8 cellular contexts compared by ENCODE assay signal in genomic region chr15:41660235-41661077, GRCh38. TPM values are rescaled to one million over a fixed set of nuclear protein-coding genes. Genes with fewer than 3 reads are reported as not detected.
DNase-seq lines count a peak whose midpoint lies in the region; ATAC-seq lines count a peak whose summit lies in the region.

Gene MGA, plus strand, starts transcription at chr15:41660405.

- peaks cover 34% of the 10 kb centered on the region for H3K27me3 Mint-ChIP-seq in CD4-positive, CD25-positive, alpha-beta regulatory T cell
- peaks cover 25% of the 10 kb centered on the region for H3K27me3 Mint-ChIP-seq in activated CD8-positive, alpha-beta memory T cell treated with anti-CD3 and anti-CD28 coated beads, Interleukin-2, amount 10 ng/mL, durations not matched to agents 7 days and 5 days

- H3K4me1 ChIP-seq in CD4-positive, CD25-positive, alpha-beta regulatory T cell (ENCODE audit: control insufficient read depth, insufficient read depth, low read length, poor library complexity, severe bottlenecking), result peaks cover 40% of the 10 kb centered on the region
- no peaks in the 10 kb centered on the region for H3K4me1 ChIP-seq in mesodermal cell (ENCODE audit: control insufficient read depth, insufficient read depth, low read length, poor library complexity, severe bottlenecking)

- peak; percentile 76 to 78 for ATAC-seq in CD4-positive, CD25-positive, alpha-beta regulatory T cell (ENCODE audit: low read depth in 2 of 2)
- peak; percentile 81 for ATAC-seq in GM19372 (IDR thresholded peaks at IDR 0.05; ENCODE audit: low read depth, unreplicated experiment)
- peak; percentile 63 for ATAC-seq in HG03521 (IDR thresholded peaks at IDR 0.05; ENCODE audit: unreplicated experiment)
- peak; percentile 89 for ATAC-seq in activated CD8-positive, alpha-beta memory T cell treated with anti-CD3 and anti-CD28 coated beads, Interleukin-2, amount 10 ng/mL, durations not matched to agents 7 days and 5 days

- peaks cover 0 to 2% (median 0%) of the 10 kb centered on the region in 7 donors for H3K9me3 Mint-ChIP-seq in CD4-positive, CD25-positive, alpha-beta regulatory T cell
- no peaks in the 10 kb centered on the region for H3K9me3 Mint-ChIP-seq in activated CD8-positive, alpha-beta memory T cell treated with anti-CD3 and anti-CD28 coated beads, Interleukin-2, amount 10 ng/mL, durations not matched to agents 7 days and 5 days (ENCODE audit: low read depth)

- H3K36me3 Mint-ChIP-seq in CD4-positive, CD25-positive, alpha-beta regulatory T cell, result no peaks in the 10 kb centered on the region
- peaks cover 6% of the 10 kb centered on the region for H3K36me3 Mint-ChIP-seq in activated CD8-positive, alpha-beta memory T cell treated with anti-CD3 and anti-CD28 coated beads, Interleukin-2, amount 10 ng/mL, durations not matched to agents 7 days and 5 days

- H3K4me1 Mint-ChIP-seq in CD4-positive, CD25-positive, alpha-beta regulatory T cell, result peaks cover 33 to 61% (median 45%) of the 10 kb centered on the region in 4 donors
- H3K4me1 Mint-ChIP-seq in activated CD8-positive, alpha-beta memory T cell treated with anti-CD3 and anti-CD28 coated beads, Interleukin-2, amount 10 ng/mL, durations not matched to agents 7 days and 5 days, result peaks cover 31% of the 10 kb centered on the region

- in situ Hi-C loops in endometrial microvascular endothelial cells (cut with HindIII; ENCODE audit: inconsistent ontology term, low pct_unique_long_range_greater_than_20kb, low sequenced_read_pairs), result no loop called here

- H3K36me3 ChIP-seq in CD4-positive, CD25-positive, alpha-beta regulatory T cell (ENCODE audit: control insufficient read depth, insufficient read depth, low read length), result no peaks in the 10 kb centered on the region
- no peaks in the 10 kb centered on the region for H3K36me3 ChIP-seq in mesodermal cell (ENCODE audit: control insufficient read depth, insufficient read depth, low read length)

- H3K27me3 ChIP-seq in CD4-positive, CD25-positive, alpha-beta regulatory T cell (ENCODE audit: control insufficient read depth, insufficient read depth, low read length), result peaks cover 11% of the 10 kb centered on the region

- H3K4me3 ChIP-seq in CD4-positive, CD25-positive, alpha-beta regulatory T cell (ENCODE audit: low read depth, low read length), result peak within 1 kb of the TSS; percentile 86
- H3K4me3 ChIP-seq in mesodermal cell (ENCODE audit: extremely low read depth, insufficient read depth, low read length, poor library complexity, severe bottlenecking), result peak within 1 kb of the TSS; percentile 67

- H3K27ac ChIP-seq in CD4-positive, CD25-positive, alpha-beta regulatory T cell (ENCODE audit: insufficient read depth, low read length, poor library complexity, severe bottlenecking), result peak within 1 kb of the TSS; percentile 94
- peak within 1 kb of the TSS; percentile 95 for H3K27ac ChIP-seq in mesodermal cell (ENCODE audit: low read depth, low read length, severe bottlenecking)

- peak within 1 kb of the TSS; percentile 95 to 97 (median 95) for H3K27ac Mint-ChIP-seq in CD4-positive, CD25-positive, alpha-beta regulatory T cell
- H3K27ac Mint-ChIP-seq in activated CD8-positive, alpha-beta memory T cell treated with anti-CD3 and anti-CD28 coated beads, Interleukin-2, amount 10 ng/mL, durations not matched to agents 7 days and 5 days, result peak within 1 kb of the TSS; percentile 96

- DNase-seq in CD4-positive, CD25-positive, alpha-beta regulatory T cell, result peak; percentile 82 to 96 (median 92)
- DNase-seq in NCI-H82 (lab: John Stamatoyannopoulos, UW), result peak; percentile 84
- peak; percentile 93 for DNase-seq in activated CD8-positive, alpha-beta memory T cell treated with anti-CD3 and anti-CD28 coated beads, Interleukin-2, amount 10 ng/mL, durations not matched to agents 7 days and 5 days
- peak; percentile 83 to 84 for DNase-seq in stimulated activated CD8-positive, alpha-beta memory T cell treated with anti-CD3 and anti-CD28 coated beads, Interleukin-15, amount 100 ng/mL, for 4 hours (ENCODE audit: low read depth in 2 of 2)

- peak within 1 kb of the TSS; percentile 91 to 94 (median 92) for H3K4me3 Mint-ChIP-seq in CD4-positive, CD25-positive, alpha-beta regulatory T cell
- H3K4me3 Mint-ChIP-seq in activated CD8-positive, alpha-beta memory T cell treated with anti-CD3 and anti-CD28 coated beads, Interleukin-2, amount 10 ng/mL, durations not matched to agents 7 days and 5 days, result peak within 1 kb of the TSS; percentile 80

- CTCF ChIA-PET in activated CD8-positive, alpha-beta memory T cell treated with anti-CD3 and anti-CD28 coated beads, Interleukin-2, amount 10 ng/mL, durations not matched to agents 7 days and 5 days (lab: Charles Lee), result interaction anchor here (1.0 to 2.3 kb wide), 8 partner anchors 10 to 244 kb away, joined by 3 to 7 read pairs (median 4); partner anchors contain the start of gene MAPKBP1

- H3K9me3 ChIP-seq in CD4-positive, CD25-positive, alpha-beta regulatory T cell (ENCODE audit: control insufficient read depth in 2 of 2, low read length in 2 of 2), result no peaks in the 10 kb centered on the region
- H3K9me3 ChIP-seq in mesodermal cell (ENCODE audit: control insufficient read depth, low read length), result no peaks in the 10 kb centered on the region

- WGBS in mesodermal cell (ENCODE audit: insufficient coverage in 2 of 2), 2 experiments, result 1 to 2% methylated on average over 77 to 89 of the region's 93 CpGs

RNA-seq across cellular contexts. Expression of gene MGA, which starts in this region (rescaled TPM):
- total RNA-seq in CD4-positive, CD25-positive, alpha-beta regulatory T cell, result 46.9 TPM
- polyA plus RNA-seq in CD4-positive, CD25-positive, alpha-beta regulatory T cell, result 10 to 100 TPM; 10.4 to 16.1 (median 15.3) TPM
- 10 to 100 TPM; 33.5 to 37.5 TPM for total RNA-seq in activated CD8-positive, alpha-beta memory T cell treated with anti-CD3 and anti-CD28 coated beads, Interleukin-2, amount 10 ng/mL, durations not matched to agents 7 days and 5 days
- 11.4 TPM for total RNA-seq in endometrial microvascular endothelial cells (ENCODE audit: inconsistent ontology term)
- polyA plus RNA-seq in mesodermal cell (2013, experiment 1 of 2), result 15.6 TPM
- polyA plus RNA-seq in mesodermal cell (2013, experiment 2 of 2), result 12.7 TPM

Comparison
In these comparisons a context has a peak if more than half of its experiments do, and no peak if none do; other contexts are left out.
1. Peak in every context shown above with its lines: DNase-seq, ATAC-seq, H3K4me3 ChIP-seq and H3K27ac ChIP-seq.